Comparison of ENCODE assay signal across 16 cellular contexts in the genomic region with DNA sequence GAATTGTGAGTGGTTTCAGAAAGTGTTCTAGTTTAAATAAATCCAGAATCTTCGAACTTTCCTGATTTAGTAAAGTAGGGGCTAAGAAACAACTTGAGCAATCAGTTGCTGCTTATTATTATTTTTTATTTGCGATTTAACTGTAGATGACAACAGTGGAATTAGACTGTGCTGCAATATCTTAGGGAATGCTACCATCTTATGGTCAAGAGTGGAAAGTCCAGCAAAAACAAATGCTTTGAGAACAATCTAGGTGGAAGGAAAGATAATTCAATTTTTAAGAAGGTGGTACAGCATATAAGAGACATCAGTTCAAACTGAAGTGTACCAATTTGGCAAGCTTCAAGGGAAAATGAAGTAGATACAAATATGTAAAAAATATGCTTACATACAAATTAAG.
DNase-seq lines count a peak whose midpoint lies in the region; ATAC-seq and TF ChIP-seq lines count a peak whose summit lies in the region.
"Had no signal": no experiment of that assay in that cellular context is flagged by ENCODE, and none has a peak within 500 bp of the region (broad histone marks: within the 10 kb centered on the region; RNA-seq: fewer than 3 reads in every experiment).

No MANE protein-coding gene starts in this region.

- no peaks in the 10 kb centered on the region for H3K36me3 ChIP-seq in RWPE2 (ENCODE audit: low read depth)
- no peaks in the 10 kb centered on the region for H3K36me3 ChIP-seq in brain microvascular endothelial cell (replicated peaks)
- H3K36me3 ChIP-seq: spleen, vagina had no signal

- POLR2A ChIA-PET in T-cell (lab: Charles Lee): no interaction called here

- H3K9me3 Mint-ChIP-seq in nephron: no peaks in the 10 kb centered on the region
- peaks cover 0 to 4% (median 0%) of the 10 kb centered on the region in 3 donors for H3K9me3 Mint-ChIP-seq in T-cell

- H3K4me3 Mint-ChIP-seq in nephron: no peak overlapping the region
- no peak overlapping the region for H3K4me3 Mint-ChIP-seq in T-cell

- H3K4me1 ChIP-seq in RWPE2 (ENCODE audit: insufficient read depth, poor library complexity, severe bottlenecking): no peaks in the 10 kb centered on the region
- H3K4me1 ChIP-seq: spleen, vagina had no signal

- H3K4me3 ChIP-seq in RWPE2 (ENCODE audit: severe bottlenecking) (no peak overlapping the region), brain microvascular endothelial cell (ENCODE audit: low read depth, low read length) (no peak overlapping the region)
- H3K4me3 ChIP-seq: spleen, vagina had no signal

- H3K36me3 Mint-ChIP-seq in nephron (ENCODE audit: low read depth) (no peaks in the 10 kb centered on the region), T-cell (no peaks in the 10 kb centered on the region)

- TF ChIP-seq CTCF in RWPE2 (IDR thresholded peaks at IDR 0.05; ENCODE audit: poor library complexity, severe bottlenecking): peak; percentile 11
- peak in 2 of 3 experiments; percentile 21 to 33 for TF ChIP-seq CTCF in nephron (IDR thresholded peaks at IDR 0.05; ENCODE audit: unreplicated experiment in 3 of 3)
- no peak for TF ChIP-seq CTCF in brain microvascular endothelial cell (IDR thresholded peaks at IDR 0.05; ENCODE audit: low read depth, low read length, missing control alignments)

- H3K27me3 Mint-ChIP-seq in nephron (ENCODE audit: low read depth) (no peaks in the 10 kb centered on the region), T-cell (peaks cover 0 to 3% of the 10 kb centered on the region in 2 donors)

- no peak overlapping the region for H3K27ac Mint-ChIP-seq in nephron
- H3K27ac Mint-ChIP-seq in T-cell: no peak overlapping the region

- ATAC-seq in RWPE2 (ENCODE audit: low read depth) (no peak), T-cell (replicated peaks in 1 of 4) (no peak)

- H3K27me3 ChIP-seq in RWPE2 (ENCODE audit: insufficient read depth, poor library complexity, severe bottlenecking) (no peaks in the 10 kb centered on the region), brain microvascular endothelial cell (replicated peaks) (no peaks in the 10 kb centered on the region)
- H3K27me3 ChIP-seq: spleen, vagina had no signal

- CTCF ChIA-PET in T-cell (lab: Charles Lee): no interaction called here

- DNase-seq in DMS114 treated with DMSO at 0.1 percent for 48 hours (lab: John Stamatoyannopoulos, UW; ENCODE audit: unreplicated experiment): peak; percentile 11
- DNase-seq in RWPE2 (ENCODE audit: low spot score): no peak
- no peak for DNase-seq in brain microvascular endothelial cell
- DNase-seq in T-cell: no peak
- no peak for DNase-seq in stimulated activated CD4-positive, alpha-beta T cell treated with anti-CD3 and anti-CD28 coated beads, Interleukin-2, amount 100 ng/mL, for 24 hours
- DNase-seq: activated CD4-positive, alpha-beta T cell treated with anti-CD3 and anti-CD28 coated beads, Interleukin-2, amount 50 U/mL, for 1 hour; activated CD8-positive, alpha-beta memory T cell treated with anti-CD3 and anti-CD28 coated beads, Interleukin-2, amount 50 U/mL, for 48 hours; activated effector memory CD4-positive, alpha-beta T cell treated with anti-CD3 and anti-CD28 coated beads, Interleukin-2, amount 50 U/mL, for 16 hours; Calu3; caudate nucleus; NCI-H187; spleen; substantia nigra had no signal

- H3K9me3 ChIP-seq in RWPE2 (ENCODE audit: severe bottlenecking): no peaks in the 10 kb centered on the region
- H3K9me3 ChIP-seq: spleen, vagina had no signal

- H3K4me1 Mint-ChIP-seq in nephron (no peaks in the 10 kb centered on the region), T-cell (no peaks in the 10 kb centered on the region)

- peak; percentile 31 for TF ChIP-seq RAD21 in Ishikawa (IDR thresholded peaks at IDR 0.05; ENCODE audit: low read depth)

- H3K27ac ChIP-seq in RWPE2 (ENCODE audit: poor library complexity, severe bottlenecking) (no peak overlapping the region), brain microvascular endothelial cell (no peak overlapping the region)
- H3K27ac ChIP-seq: spleen, vagina had no signal

- in situ Hi-C loops in brain microvascular endothelial cell (cut with HindIII; ENCODE audit: low pct_ligation_motif_present, low sequenced_read_pairs): no loop called here

- TF ChIP-seq EP300 in Ishikawa (IDR thresholded peaks at IDR 0.05; ENCODE audit: borderline replicate concordance): no peak

TF ChIP-seq in Ishikawa, 13 proteins besides CTCF, POLR2A, EP300 and RAD21:
- TF ChIP-seq ZBTB7A (IDR thresholded peaks at IDR 0.05; ENCODE audit: low read depth) (no peak), TAF1 (IDR thresholded peaks at IDR 0.05; ENCODE audit: low read depth) (no peak), TEAD4 (IDR thresholded peaks at IDR 0.05) (no peak), EGR1 (IDR thresholded peaks at IDR 0.05) (no peak), FOXM1 (IDR thresholded peaks at IDR 0.05; ENCODE audit: borderline replicate concordance, low read depth) (no peak), CEBPB (IDR thresholded peaks at IDR 0.05) (no peak)
- TF ChIP-seq, protein P1, sequence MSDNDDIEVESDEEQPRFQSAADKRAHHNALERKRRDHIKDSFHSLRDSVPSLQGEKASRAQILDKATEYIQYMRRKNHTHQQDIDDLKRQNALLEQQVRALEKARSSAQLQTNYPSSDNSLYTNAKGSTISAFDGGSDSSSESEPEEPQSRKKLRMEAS (IDR thresholded peaks at IDR 0.05): no peak
